Comparison of ENCODE assay signal across 28 cellular contexts in genomic region chr12:94799136-94799535, GRCh38.
"Had no signal": no experiment of that assay in that cellular context is flagged by ENCODE, and none has a peak within 500 bp of the region (broad histone marks: within the 10 kb centered on the region; RNA-seq: fewer than 3 reads in every experiment).

No MANE protein-coding gene starts in this region.

- H3K27me3 ChIP-seq: ascending aorta, Peyer's patch had no signal

- H3K27ac ChIP-seq: ascending aorta, KMS-11, Peyer's patch had no signal

- H3K4me2 ChIP-seq: KMS-11 had no signal

- H3K9ac ChIP-seq: KMS-11 had no signal

- H3K4me1 ChIP-seq: ascending aorta, Peyer's patch had no signal

- DNase-seq: activated CD4-positive, alpha-beta T cell treated with anti-CD3 and anti-CD28 coated beads, Interleukin-2, amount 10 ng/mL, durations not matched to agents 24 days and 14 days; activated CD4-positive, alpha-beta T cell treated with anti-CD3 and anti-CD28 coated beads, Interleukin-2, amount 50 U/mL, for 4 hours; activated CD8-positive, alpha-beta T cell treated with anti-CD3 and anti-CD28 coated beads for 36 hours; activated effector memory CD4-positive, alpha-beta T cell treated with anti-CD3 and anti-CD28 coated beads, Interleukin-2, amount 50 U/mL, for 16 hours; activated naive CD4-positive, alpha-beta T cell; activated naive CD4-positive, alpha-beta T cell treated with anti-CD3 and anti-CD28 coated beads, Interleukin-2, amount 50 U/mL, for 16 hours; activated naive CD8-positive, alpha-beta T cell treated with anti-CD3 and anti-CD28 coated beads for 36 hours; activated T-cell treated with anti-CD3 and anti-CD28 coated beads, Interleukin-2, amount 50 U/mL, for 1 hour; activated T-cell treated with anti-CD3 and anti-CD28 coated beads, Interleukin-2, amount 50 U/mL, for 72 hours; amniotic stem cell; caudate nucleus; cerebellar nuclear complex; MM.1S; MV-4-11; NCI-H1092; NCI-H1436 treated with DMSO at 0.1 percent for 48 hours; NCI-H1694 treated with DMSO at 0.1 percent for 48 hours; NCI-H2029; NCI-H345; NCI-H524 treated with DMSO at 0.1 percent for 48 hours; PC-3; Peyer's patch; Right ventricle myocardium superior; RPMI8226; SW 1271; T1000 had no signal

- H3K9me3 ChIP-seq: ascending aorta, Peyer's patch had no signal

- H3K36me3 ChIP-seq: ascending aorta, Peyer's patch had no signal

- H3K4me3 ChIP-seq: ascending aorta, Peyer's patch had no signal
